ENCODE assay signal across 17 cellular contexts in the genomic region with DNA sequence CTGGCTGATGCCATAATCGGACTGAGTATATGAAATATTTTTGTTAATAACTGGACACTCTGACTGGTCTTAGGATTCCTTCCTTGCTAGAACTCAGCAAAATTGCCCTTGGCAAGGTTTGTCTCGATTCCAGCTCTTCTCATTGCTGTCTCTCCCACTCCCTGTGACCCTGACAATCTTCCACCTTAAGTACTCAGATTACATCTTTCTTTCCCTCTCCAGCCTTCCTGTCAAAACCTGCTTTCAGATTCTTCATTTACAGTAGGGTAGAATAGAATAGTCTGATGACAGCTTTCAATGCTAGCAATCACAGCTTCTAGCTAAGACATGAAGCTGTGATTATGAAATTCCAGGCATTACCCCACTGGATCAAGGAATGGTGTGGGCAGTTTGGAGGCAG. TPM values are rescaled to one million over a fixed set of nuclear protein-coding genes. Genes with fewer than 3 reads are reported as not detected.
DNase-seq lines count a peak whose midpoint lies in the region; ATAC-seq and TF ChIP-seq lines count a peak whose summit lies in the region.
"Had no signal": no experiment of that assay in that cellular context is flagged by ENCODE, and none has a peak within 500 bp of the region (broad histone marks: within the 10 kb centered on the region; RNA-seq: fewer than 3 reads in every experiment).

No MANE protein-coding gene starts in this region.

- H3K27me3 ChIP-seq in mammary epithelial cell (ENCODE audit: insufficient read depth, low read length), result no peaks in the 10 kb centered on the region
- no peaks in the 10 kb centered on the region for H3K27me3 ChIP-seq in dorsolateral prefrontal cortex
- H3K27me3 ChIP-seq in muscle layer of duodenum (ENCODE audit: low read depth, low read length), result no peaks in the 10 kb centered on the region
- H3K27me3 ChIP-seq: cardiac muscle cell had no signal

- no peak overlapping the region for H2AFZ ChIP-seq in mammary epithelial cell (ENCODE audit: low read depth, low read length)

- H3K27ac Mint-ChIP-seq in MCF 10A (ENCODE audit: low read depth, unreplicated experiment) (peak overlapping the region; percentile 25), type B pancreatic cell (peak overlapping the region; percentile 44)
- H3K27ac Mint-ChIP-seq: activated CD4-positive, alpha-beta T cell treated with anti-CD3 and anti-CD28 coated beads, Interleukin-2, amount 10 ng/mL, durations not matched to agents 24 days and 14 days; HFFc6; T-helper 1 cell treated with Interleukin-12 subunit alpha and Interleukin-12 subunit beta and Interleukin-4 antibody, amounts not matched to agents 30 μg/mL and 1 μg/mL, for 36 hours had no signal

- H3K9ac ChIP-seq in mammary epithelial cell (ENCODE audit: insufficient read depth, low read length), result no peak overlapping the region

- DNase-seq in MCF 10A (ENCODE audit: unreplicated experiment) (peak; percentile 23), mammary epithelial cell (no peak), dorsolateral prefrontal cortex (no peak), type B pancreatic cell (ENCODE audit: extremely low spot score, unreplicated experiment) (no peak), ACHN (no peak)
- DNase-seq: activated CD4-positive, alpha-beta T cell treated with anti-CD3 and anti-CD28 coated beads, Interleukin-2, amount 10 ng/mL, durations not matched to agents 24 days and 14 days; activated gamma-delta T cell; Calu3; HFFc6; naive B cell; NCI-H1092; NCI-H510A treated with DMSO at 0.1 percent for 48 hours had no signal

- no TSS peak for BruUV-seq in MCF 10A (replicated peaks; lab: Mats Ljungman, UMichigan)
- no TSS peak for BruUV-seq in mammary epithelial cell (replicated peaks; lab: Mats Ljungman, UMichigan)

- 0% methylated on average over 2 of the region's 2 CpGs for WGBS in mammary epithelial cell (ENCODE audit: low coverage, missing lambda C conversion rate)

- H3K4me3 Mint-ChIP-seq in MCF 10A (ENCODE audit: unreplicated experiment) (no peak overlapping the region), type B pancreatic cell (peak overlapping the region; percentile 29)
- H3K4me3 Mint-ChIP-seq: activated CD4-positive, alpha-beta T cell treated with anti-CD3 and anti-CD28 coated beads, Interleukin-2, amount 10 ng/mL, durations not matched to agents 24 days and 14 days; HFFc6; T-helper 1 cell treated with Interleukin-12 subunit alpha and Interleukin-12 subunit beta and Interleukin-4 antibody, amounts not matched to agents 30 μg/mL and 1 μg/mL, for 36 hours had no signal

- H4K20me1 ChIP-seq in mammary epithelial cell (ENCODE audit: insufficient read depth, low read length), result no peaks in the 10 kb centered on the region

- H3K27me3 Mint-ChIP-seq in MCF 10A (ENCODE audit: insufficient read depth, unreplicated experiment) (no peaks in the 10 kb centered on the region), type B pancreatic cell (peaks cover 4% of the 10 kb centered on the region)

- POLR2A ChIA-PET in MCF 10A (lab: Yijun Ruan, JAX), result interaction anchor here (0.5 to 0.8 kb wide), 2 partner anchors 18 to 50 kb away, joined by 3 read pairs; no protein-coding TSS in a partner anchor

- dilution Hi-C loops in mammary epithelial cell (cut with HindIII; ENCODE audit: low sequenced_read_pairs), result no loop called here

- CTCF ChIA-PET in MCF 10A (lab: Yijun Ruan, JAX) (no interaction called here), mammary epithelial cell (lab: Charles Lee; ENCODE audit: low non-redundant PET) (no interaction called here)

- no peaks in the 10 kb centered on the region for H3K4me1 ChIP-seq in mammary epithelial cell (ENCODE audit: insufficient read depth, low read length)
- H3K4me1 ChIP-seq in muscle layer of duodenum (ENCODE audit: control insufficient read depth in 1 of 2, insufficient read depth in 2 of 2, low read length in 2 of 2), result peaks cover 0 to 5% of the 10 kb centered on the region in 2 donors

- H3K36me3 Mint-ChIP-seq in MCF 10A (ENCODE audit: insufficient read depth, unreplicated experiment), result no peaks in the 10 kb centered on the region
- no peaks in the 10 kb centered on the region for H3K36me3 Mint-ChIP-seq in type B pancreatic cell

- H3K4me1 Mint-ChIP-seq in MCF 10A (ENCODE audit: insufficient read depth, unreplicated experiment), result peaks cover 12% of the 10 kb centered on the region
- peaks cover 34% of the 10 kb centered on the region for H3K4me1 Mint-ChIP-seq in type B pancreatic cell (ENCODE audit: unreplicated experiment)

- in situ Hi-C loops in mammary epithelial cell (cut with MboI; ENCODE audit: low sequenced_read_pairs in 2 of 2) (no loop called here), ACHN (cut with HindIII; ENCODE audit: low pct_ligation_motif_present, low pct_unique_long_range_greater_than_20kb, low sequenced_read_pairs) (no loop called here)

- H3K36me3 ChIP-seq in mammary epithelial cell (ENCODE audit: insufficient read depth, low read length) (no peaks in the 10 kb centered on the region), muscle layer of duodenum (ENCODE audit: control insufficient read depth in 1 of 2, insufficient read depth in 2 of 2, low read length in 2 of 2) (no peaks in the 10 kb centered on the region)
- H3K36me3 ChIP-seq: cardiac muscle cell had no signal

- H3K4me3 ChIP-seq in mammary epithelial cell (replicated peaks in 1 of 3; ENCODE audit: insufficient read depth in 1 of 3, low read depth in 2 of 3, low read length in 3 of 3), result no peak overlapping the region
- no peak overlapping the region for H3K4me3 ChIP-seq in dorsolateral prefrontal cortex
- H3K4me3 ChIP-seq in muscle layer of duodenum (ENCODE audit: low read depth in 1 of 2, low read length in 2 of 2), result no peak overlapping the region
- H3K4me3 ChIP-seq: cardiac muscle cell had no signal

- H3K79me2 ChIP-seq in mammary epithelial cell (ENCODE audit: insufficient read depth, low read length), result no peaks in the 10 kb centered on the region

- H3K27ac ChIP-seq in mammary epithelial cell (ENCODE audit: insufficient read depth, low read depth, low read length), result no peak overlapping the region
- H3K27ac ChIP-seq in dorsolateral prefrontal cortex, result peak overlapping the region in 43 of 59 donors; percentile 9 to 85 (median 62)
- peak overlapping the region; percentile 90 for H3K27ac ChIP-seq in muscle layer of duodenum (ENCODE audit: low read length)
- H3K27ac ChIP-seq: cardiac muscle cell had no signal

- no peak overlapping the region for H3K4me2 ChIP-seq in mammary epithelial cell (ENCODE audit: insufficient read depth, low read depth, low read length)

- intact Hi-C loops in MCF 10A (cut with micrococcal nuclease), result no loop called here
- intact Hi-C loops in mammary epithelial cell (cut with micrococcal nuclease), result no loop called here
- intact Hi-C loops in dorsolateral prefrontal cortex (cut with DNase I), result no loop called here

- TF ChIP-seq CTCF in MCF 10A (IDR thresholded peaks at IDR 0.05; ENCODE audit: unreplicated experiment) (no peak), mammary epithelial cell (conservative IDR thresholded peaks at IDR 0.05 in 1 of 2, IDR thresholded peaks at IDR 0.05 in 1 of 2; ENCODE audit: extremely low read depth in 1 of 2, insufficient read depth in 1 of 2, low read depth in 1 of 2, low read length in 2 of 2) (no peak), dorsolateral prefrontal cortex (IDR thresholded peaks at IDR 0.05 in 54 of 56, conservative IDR thresholded peaks at IDR 0.05 in 2 of 56; ENCODE audit: low read depth in 1 of 56, partially characterized antibody in 56 of 56) (no peak), type B pancreatic cell (conservative IDR thresholded peaks at IDR 0.05) (no peak)

- H3K9me3 ChIP-seq in mammary epithelial cell (replicated peaks; ENCODE audit: insufficient read depth, low read length) (peaks cover 2% of the 10 kb centered on the region), muscle layer of duodenum (ENCODE audit: control insufficient read depth in 1 of 2, low read length in 2 of 2) (no peaks in the 10 kb centered on the region)

- no peak for ATAC-seq in HG03095 (IDR thresholded peaks at IDR 0.05; ENCODE audit: unreplicated experiment)
- ATAC-seq in HG02973 (IDR thresholded peaks at IDR 0.05; ENCODE audit: unreplicated experiment), result no peak

- H3K9me3 Mint-ChIP-seq in MCF 10A (ENCODE audit: unreplicated experiment), result peaks cover 11% of the 10 kb centered on the region
- H3K9me3 Mint-ChIP-seq in type B pancreatic cell, result no peaks in the 10 kb centered on the region

RNA-seq across cellular contexts. Expression of gene LMO2, which starts 39.2 kb away (rescaled TPM):
- total RNA-seq in MCF 10A (2022), result 0.66 and 0.89 TPM in 2 replicates
- 1 to 10 TPM in 1 of 2 donors, under 1 TPM in 1; 0.50 to 1.8 TPM for total RNA-seq in mammary epithelial cell
- 0.67 TPM for polyA plus RNA-seq in mammary epithelial cell
- not detected for polyA minus RNA-seq in mammary epithelial cell
- 10 to 100 TPM; 10.2 to 63.3 (median 24.8) TPM for total RNA-seq in dorsolateral prefrontal cortex
- total RNA-seq in type B pancreatic cell (ENCODE audit: low replicate concordance), result 12.7 and 13.0 TPM in 2 replicates
- total RNA-seq: activated CD4-positive, alpha-beta T cell treated with anti-CD3 and anti-CD28 coated beads, Interleukin-2, amount 10 ng/mL, durations not matched to agents 24 days and 14 days had no signal
